8 cellular contexts compared by ENCODE assay signal in the genomic region with DNA sequence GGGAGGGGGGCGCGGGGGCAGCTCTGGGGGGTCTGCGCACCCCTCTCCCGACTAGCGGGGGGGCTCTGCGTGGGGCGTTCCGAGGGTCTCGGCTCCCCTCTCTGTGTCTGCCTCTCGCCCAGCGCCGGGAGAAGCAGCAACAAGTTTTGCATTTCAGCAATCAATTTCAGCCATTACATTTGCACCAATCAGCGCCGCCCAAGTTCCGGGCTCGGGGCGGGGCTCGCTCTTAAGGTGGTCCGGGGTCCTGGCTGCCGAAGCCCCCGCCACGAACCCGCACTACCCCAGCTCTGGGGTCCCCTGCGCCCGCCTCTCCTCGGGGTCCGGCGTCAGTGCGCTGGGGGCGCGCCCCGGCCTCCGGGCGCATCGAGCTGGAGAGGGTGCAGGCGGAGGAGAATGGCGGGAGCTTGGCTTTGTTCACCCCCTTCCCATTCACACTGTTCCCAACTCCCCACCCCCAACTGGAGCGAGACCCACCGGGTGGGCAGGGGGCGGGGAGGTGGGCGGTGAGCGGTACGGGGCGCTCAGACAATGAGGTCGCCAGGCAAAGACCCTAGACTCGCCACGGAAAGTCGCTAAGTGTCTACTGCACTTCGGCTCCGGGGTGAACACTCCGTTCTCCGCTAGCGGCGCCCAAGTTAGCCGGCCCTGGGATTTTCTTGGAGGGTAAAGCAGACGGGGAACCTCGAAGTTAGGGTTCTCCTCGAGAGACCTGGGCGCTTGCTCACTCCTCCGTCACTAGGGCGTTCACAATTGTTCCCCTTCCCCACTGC. TPM values are rescaled to one million over a fixed set of nuclear protein-coding genes. Genes with fewer than 3 reads are reported as not detected.
DNase-seq lines count a peak whose midpoint lies in the region; ATAC-seq and TF ChIP-seq lines count a peak whose summit lies in the region.

Gene MN1 (minus strand): TSS at position 141 of the 773 bp plus-strand sequence. CDS start 1,213 bp downstream, outside the sequence.

- no peak within 1 kb of the TSS for H3K27ac Mint-ChIP-seq in activated naive CD4-positive, alpha-beta T cell treated with anti-CD3 and anti-CD28 coated beads, Interleukin-2, amount 10 ng/mL, durations not matched to agents 7 days and 5 days
- peak within 1 kb of the TSS; percentile 92 for H3K27ac Mint-ChIP-seq in neural crest cell (ENCODE audit: unreplicated experiment)

- peaks cover 15% of the 10 kb centered on the region for H3K4me1 Mint-ChIP-seq in activated naive CD4-positive, alpha-beta T cell treated with anti-CD3 and anti-CD28 coated beads, Interleukin-2, amount 10 ng/mL, durations not matched to agents 7 days and 5 days
- H3K4me1 Mint-ChIP-seq in neural crest cell: peaks cover 38% of the 10 kb centered on the region

- no peak for ATAC-seq in HG03460 (IDR thresholded peaks at IDR 0.05; ENCODE audit: unreplicated experiment)

- peaks cover 66% of the 10 kb centered on the region for H3K27me3 Mint-ChIP-seq in activated naive CD4-positive, alpha-beta T cell treated with anti-CD3 and anti-CD28 coated beads, Interleukin-2, amount 10 ng/mL, durations not matched to agents 7 days and 5 days
- H3K27me3 Mint-ChIP-seq in neural crest cell (ENCODE audit: low read depth): peaks cover 22% of the 10 kb centered on the region

- CTCF ChIA-PET in activated naive CD4-positive, alpha-beta T cell treated with anti-CD3 and anti-CD28 coated beads, Interleukin-2, amount 10 ng/mL, durations not matched to agents 7 days and 5 days (lab: Charles Lee): no interaction called here

- H3K9me3 Mint-ChIP-seq in activated naive CD4-positive, alpha-beta T cell treated with anti-CD3 and anti-CD28 coated beads, Interleukin-2, amount 10 ng/mL, durations not matched to agents 7 days and 5 days: no peaks in the 10 kb centered on the region
- no peaks in the 10 kb centered on the region for H3K9me3 Mint-ChIP-seq in neural crest cell

- TF ChIP-seq CTCF in neural crest cell (conservative IDR thresholded peaks at IDR 0.05): no peak

- DNase-seq in EL (peak; percentile 44), NOMO-1 treated with DMSO at 0.1 percent for 48 hours (lab: John Stamatoyannopoulos, UW; ENCODE audit: unreplicated experiment) (peak; percentile 21), globus pallidus (ENCODE audit: low spot score) (peak; percentile 71), neural crest cell (ENCODE audit: low read depth, low spot score) (peak; percentile 66), SHP77 treated with DMSO at 0.1 percent for 48 hours (lab: John Stamatoyannopoulos, UW) (no peak)
- DNase-seq in activated naive CD4-positive, alpha-beta T cell treated with anti-CD3 and anti-CD28 coated beads, Interleukin-2, amount 10 ng/mL, durations not matched to agents 7 days and 5 days: peak; percentile 64

- no peaks in the 10 kb centered on the region for H3K36me3 Mint-ChIP-seq in activated naive CD4-positive, alpha-beta T cell treated with anti-CD3 and anti-CD28 coated beads, Interleukin-2, amount 10 ng/mL, durations not matched to agents 7 days and 5 days
- H3K36me3 Mint-ChIP-seq in neural crest cell (ENCODE audit: low read depth): peaks cover 2% of the 10 kb centered on the region

- peak within 1 kb of the TSS; percentile 75 for H3K4me3 Mint-ChIP-seq in activated naive CD4-positive, alpha-beta T cell treated with anti-CD3 and anti-CD28 coated beads, Interleukin-2, amount 10 ng/mL, durations not matched to agents 7 days and 5 days
- peak within 1 kb of the TSS; percentile 89 for H3K4me3 Mint-ChIP-seq in neural crest cell

- no peak within 1 kb of the TSS for H3K27ac ChIP-seq in temporal lobe (ENCODE audit: low read depth, low read length)

RNA-seq across cellular contexts. Expression of gene MN1, which starts in this region (rescaled TPM):
- 19.0 TPM in 2 replicates for total RNA-seq in neural crest cell
- 64.2 TPM for total RNA-seq in temporal lobe
